In the genomic region with DNA sequence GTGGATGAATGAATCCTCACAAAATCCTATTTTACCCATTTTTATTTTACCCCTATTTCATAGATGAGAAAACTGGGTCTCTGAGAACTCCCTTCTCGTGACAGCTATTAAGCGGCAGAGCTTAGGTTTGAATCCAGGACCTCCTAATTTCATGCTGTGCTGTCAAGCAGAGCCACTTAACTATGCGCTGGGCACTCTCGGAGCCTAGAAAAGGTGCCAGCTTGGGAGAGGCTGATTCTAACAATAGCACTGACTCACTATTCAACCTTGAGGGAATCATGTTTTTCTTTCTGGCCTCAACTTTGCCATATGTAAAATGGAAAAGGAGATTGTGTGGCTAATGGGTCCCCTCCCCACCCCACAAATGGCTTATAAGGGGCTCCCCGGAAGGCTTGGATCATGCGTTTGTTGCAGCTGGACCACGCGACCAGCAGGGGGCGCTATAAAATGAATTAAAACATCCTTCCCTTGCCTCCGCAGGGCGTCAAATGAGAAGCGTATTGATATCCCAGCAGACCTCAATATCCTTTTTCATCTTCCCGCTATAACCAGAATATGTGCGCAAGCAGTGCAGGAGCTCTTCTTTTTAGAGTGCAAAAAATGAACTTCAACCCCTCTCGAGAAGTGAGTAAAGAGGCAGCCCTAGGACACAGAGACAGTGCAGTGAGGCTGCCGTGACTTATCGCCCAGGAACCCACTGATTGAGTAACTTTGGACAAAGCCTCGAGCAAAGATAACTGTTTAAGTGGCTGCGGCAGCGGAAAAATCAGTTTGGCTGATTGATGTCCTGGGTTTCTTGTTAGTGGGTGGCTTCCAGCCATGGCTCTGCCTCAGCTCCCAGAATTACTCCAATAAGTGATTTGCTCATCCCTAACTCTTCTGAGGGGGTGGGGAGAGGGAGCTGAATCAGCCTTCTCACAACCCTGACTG, we compare ENCODE assay signal across 8 cellular contexts. TPM values are rescaled to one million over a fixed set of nuclear protein-coding genes. Genes with fewer than 3 reads are reported as not detected.
DNase-seq lines count a peak whose midpoint lies in the region; TF ChIP-seq lines count a peak whose summit lies in the region.

No MANE protein-coding gene starts in this region.

- no peak overlapping the region for H3K4me3 ChIP-seq in LNCaP clone FGC (ENCODE audit: low read depth, low read length)

- TF ChIP-seq CTCF in LNCaP clone FGC (IDR thresholded peaks at IDR 0.05; ENCODE audit: control insufficient read depth, extremely low read depth, insufficient read depth), result peak; percentile 65

- peak in 2 of 3 experiments; percentile 3 to 21 for DNase-seq in activated CD8-positive, alpha-beta memory T cell treated with anti-CD3 and anti-CD28 coated beads for 48 hours (ENCODE audit: low read depth in 2 of 3, low spot score in 2 of 3)
- DNase-seq in activated CD8-positive, alpha-beta memory T cell treated with anti-CD3 and anti-CD28 coated beads for 24 hours, result no peak
- no peak for DNase-seq in LNCaP clone FGC (ENCODE audit: low read depth)
- peak; percentile 13 for DNase-seq in activated CD4-positive, alpha-beta T cell treated with anti-CD3 and anti-CD28 coated beads, Interleukin-2, amount 50 U/mL, for 1 hour
- peak; percentile 30 for DNase-seq in glomerular visceral epithelial cell (ENCODE audit: extremely low spot score)
- DNase-seq in stimulated activated CD4-positive, alpha-beta T cell treated with anti-CD3 and anti-CD28 coated beads, Interleukin-15, amount 100 ng/mL, for 48 hours (ENCODE audit: low read depth in 2 of 2), result peak; percentile 4 to 17
- no peak for DNase-seq in mucosa of gallbladder (ENCODE audit: low spot score)
- DNase-seq in SIG-M5 treated with dmso at 0.1 percent for 504 hours (lab: John Stamatoyannopoulos, UW; ENCODE audit: unreplicated experiment), result no peak

RNA-seq across cellular contexts. Expression of gene PDYN, which starts 12.9 kb away (rescaled TPM):
- not detected for total RNA-seq in mucosa of gallbladder

Comparison
In these comparisons a context has a peak if more than half of its experiments do, and no peak if none do; other contexts are left out.
1. DNase-seq: peak in activated CD8-positive, alpha-beta memory T cell treated with anti-CD3 and anti-CD28 coated beads for 48 hours (2 of 3), activated CD4-positive, alpha-beta T cell treated with anti-CD3 and anti-CD28 coated beads, Interleukin-2, amount 50 U/mL, for 1 hour (single experiment), glomerular visceral epithelial cell (single experiment) and stimulated activated CD4-positive, alpha-beta T cell treated with anti-CD3 and anti-CD28 coated beads, Interleukin-15, amount 100 ng/mL, for 48 hours (2 of 2); none in activated CD8-positive, alpha-beta memory T cell treated with anti-CD3 and anti-CD28 coated beads for 24 hours (single experiment), LNCaP clone FGC (single experiment), mucosa of gallbladder (single experiment) and SIG-M5 treated with dmso at 0.1 percent for 504 hours (single experiment).